ENCODE assay signal across 22 cellular contexts in the genomic region with DNA sequence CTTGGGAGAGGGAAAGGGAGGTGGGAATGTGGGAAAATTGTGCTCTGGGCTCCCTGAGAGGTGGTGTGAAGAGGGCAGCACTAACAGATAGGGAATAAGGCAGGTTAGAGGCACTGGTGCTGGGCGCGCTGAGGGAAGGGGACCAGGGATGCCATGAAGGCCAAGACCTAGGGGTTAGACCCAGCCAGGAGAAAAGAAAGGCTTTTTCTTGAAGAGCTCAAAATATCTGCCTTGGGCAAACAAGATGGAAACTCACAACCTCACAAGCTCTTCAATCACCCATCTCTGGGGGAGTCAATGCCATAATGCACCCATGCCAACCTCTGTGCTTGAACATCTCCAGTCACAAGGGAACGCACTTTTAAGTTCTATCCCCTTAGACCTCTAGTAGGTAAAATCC.
"Had no signal": no experiment of that assay in that cellular context is flagged by ENCODE, and none has a peak within 500 bp of the region (broad histone marks: within the 10 kb centered on the region; RNA-seq: fewer than 3 reads in every experiment).

No MANE protein-coding gene starts in this region.

- H3K9me3 ChIP-seq: colonic mucosa, esophagus squamous epithelium, gastrocnemius medialis had no signal

- H3K27me3 Mint-ChIP-seq: dendritic cell treated with granulocyte-macrophage colony-stimulating factor and Interleukin-4, amounts not matched to agents 40 ng/mL and 50 ng/mL, for 4 days; effector memory CD8-positive, alpha-beta T cell had no signal

- H3K27ac ChIP-seq: colonic mucosa, epithelial cell of prostate, esophagus squamous epithelium, foreskin keratinocyte, gastrocnemius medialis, gastroesophageal sphincter, heart left ventricle, heart right ventricle had no signal

- H3K36me3 ChIP-seq: colonic mucosa, esophagus squamous epithelium, gastrocnemius medialis, gastroesophageal sphincter, heart left ventricle, heart right ventricle had no signal

- H3K4me1 ChIP-seq: colonic mucosa, esophagus squamous epithelium, foreskin keratinocyte, gastrocnemius medialis, gastroesophageal sphincter, heart left ventricle, heart right ventricle had no signal

- ATAC-seq: effector memory CD8-positive, alpha-beta T cell; esophagus mucosa; foreskin keratinocyte; gastrocnemius medialis; gastroesophageal sphincter; heart left ventricle; heart right ventricle had no signal

- H3K27ac Mint-ChIP-seq: dendritic cell treated with granulocyte-macrophage colony-stimulating factor and Interleukin-4, amounts not matched to agents 40 ng/mL and 50 ng/mL, for 4 days; effector memory CD8-positive, alpha-beta T cell; endodermal cell had no signal

- H3K27me3 ChIP-seq: colonic mucosa, dorsolateral prefrontal cortex, esophagus squamous epithelium, foreskin keratinocyte, gastrocnemius medialis, gastroesophageal sphincter, heart left ventricle, heart right ventricle had no signal

- H3K4me1 Mint-ChIP-seq: endodermal cell had no signal

- H3K9me3 Mint-ChIP-seq: dendritic cell treated with granulocyte-macrophage colony-stimulating factor and Interleukin-4, amounts not matched to agents 40 ng/mL and 50 ng/mL, for 4 days; endodermal cell had no signal

- H3K4me3 ChIP-seq: colonic mucosa, dorsolateral prefrontal cortex, esophagus squamous epithelium, gastrocnemius medialis, gastroesophageal sphincter, heart left ventricle, heart right ventricle had no signal

- H3K4me3 Mint-ChIP-seq: dendritic cell treated with granulocyte-macrophage colony-stimulating factor and Interleukin-4, amounts not matched to agents 40 ng/mL and 50 ng/mL, for 4 days; effector memory CD8-positive, alpha-beta T cell; endodermal cell had no signal

- DNase-seq: colonic mucosa; cortex of kidney; dermis blood vessel endothelial cell; dorsolateral prefrontal cortex; effector CD4-positive, alpha-beta T cell; effector CD8-positive, alpha-beta T cell; effector memory CD4-positive, alpha-beta T cell; effector memory CD8-positive, alpha-beta T cell; endodermal cell; erythroblast; esophagus squamous epithelium; foreskin fibroblast; foreskin keratinocyte; foreskin melanocyte; gastrocnemius medialis; glutamatergic neuron; heart left ventricle; heart right ventricle had no signal
